Comparison of ENCODE assay signal across 8 cellular contexts in the genomic region with DNA sequence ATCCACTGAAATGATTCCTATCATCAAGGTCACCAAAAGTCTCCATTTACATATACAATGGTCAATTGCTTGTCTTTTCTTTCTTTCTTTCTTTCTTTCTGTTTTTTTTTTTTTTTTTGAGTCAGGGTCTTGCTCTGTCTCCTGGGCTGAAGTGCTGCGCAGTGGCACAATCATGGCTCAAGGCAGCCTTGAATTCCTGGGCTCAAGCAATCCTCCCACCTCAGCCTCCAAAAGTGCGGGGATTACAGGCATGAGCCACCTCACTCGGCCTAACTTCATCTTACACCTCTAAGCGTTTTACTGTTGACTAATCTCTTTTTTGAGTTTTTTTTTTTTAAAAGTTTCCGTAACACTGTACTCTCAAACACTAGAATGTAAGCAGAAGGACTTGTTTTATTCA. TPM values are rescaled to one million over a fixed set of nuclear protein-coding genes. Genes with fewer than 3 reads are reported as not detected.
DNase-seq lines count a peak whose midpoint lies in the region; ATAC-seq and TF ChIP-seq lines count a peak whose summit lies in the region.

No MANE protein-coding gene starts in this region.

- WGBS in thymus = 83% methylated on average over 5 of the region's 5 CpGs
- WGBS in aorta, 2 donors = 50 to 53% methylated on average over 5 of the region's 5 CpGs

- H3K4me3 Mint-ChIP-seq in activated CD8-positive, alpha-beta memory T cell treated with anti-CD3 and anti-CD28 coated beads, Interleukin-2, amount 10 ng/mL, durations not matched to agents 7 days and 5 days = peak overlapping the region; percentile 90

- H3K9me3 ChIP-seq in adipocyte (ENCODE audit: control insufficient read depth, low read length) = no peaks in the 10 kb centered on the region
- H3K9me3 ChIP-seq in thymus (ENCODE audit: control insufficient read depth) = no peaks in the 10 kb centered on the region
- no peaks in the 10 kb centered on the region for H3K9me3 ChIP-seq in aorta (ENCODE audit: control insufficient read depth, low read length)

- ATAC-seq in activated CD8-positive, alpha-beta memory T cell treated with anti-CD3 and anti-CD28 coated beads, Interleukin-2, amount 10 ng/mL, durations not matched to agents 7 days and 5 days = no peak
- ATAC-seq in aorta (ENCODE audit: low FRiP score) = no peak

- TF ChIP-seq CTCF in kidney epithelial cell (IDR thresholded peaks at IDR 0.05; ENCODE audit: insufficient read depth, low read length, poor library complexity, severe bottlenecking) = no peak

- no peaks in the 10 kb centered on the region for H3K27me3 Mint-ChIP-seq in activated CD8-positive, alpha-beta memory T cell treated with anti-CD3 and anti-CD28 coated beads, Interleukin-2, amount 10 ng/mL, durations not matched to agents 7 days and 5 days

- peaks cover 40% of the 10 kb centered on the region for H3K4me1 Mint-ChIP-seq in activated CD8-positive, alpha-beta memory T cell treated with anti-CD3 and anti-CD28 coated beads, Interleukin-2, amount 10 ng/mL, durations not matched to agents 7 days and 5 days

- H3K27ac ChIP-seq in thymus (ENCODE audit: low read depth) (no peak overlapping the region), aorta (ENCODE audit: low read depth in 1 of 2, low read length in 2 of 2) (no peak overlapping the region)

- H3K36me3 Mint-ChIP-seq in activated CD8-positive, alpha-beta memory T cell treated with anti-CD3 and anti-CD28 coated beads, Interleukin-2, amount 10 ng/mL, durations not matched to agents 7 days and 5 days = peaks cover 13% of the 10 kb centered on the region

- no peaks in the 10 kb centered on the region for H3K9me3 Mint-ChIP-seq in activated CD8-positive, alpha-beta memory T cell treated with anti-CD3 and anti-CD28 coated beads, Interleukin-2, amount 10 ng/mL, durations not matched to agents 7 days and 5 days (ENCODE audit: low read depth)

- intact Hi-C loops in aorta (cut with DNase I) = loop anchor here in 1 of 2 donors (5.0 kb wide), 1 partner anchor 148 kb away; a partner anchor contains a TSS

- H3K27me3 ChIP-seq in adipocyte (replicated peaks; ENCODE audit: control insufficient read depth, insufficient read depth, low read length) = no peaks in the 10 kb centered on the region
- H3K27me3 ChIP-seq in kidney epithelial cell (ENCODE audit: control insufficient read depth, insufficient read depth, low read length) = no peaks in the 10 kb centered on the region
- no peaks in the 10 kb centered on the region for H3K27me3 ChIP-seq in thymus (ENCODE audit: control insufficient read depth, insufficient read depth)
- H3K27me3 ChIP-seq in aorta (ENCODE audit: control insufficient read depth in 1 of 2, insufficient read depth in 2 of 2, low read length in 1 of 2) = no peaks in the 10 kb centered on the region

- H3K36me3 ChIP-seq in adipocyte (ENCODE audit: control insufficient read depth, insufficient read depth, low read length, severe bottlenecking) = peaks cover 46% of the 10 kb centered on the region
- H3K36me3 ChIP-seq in kidney epithelial cell (ENCODE audit: control insufficient read depth, insufficient read depth, low read length) = no peaks in the 10 kb centered on the region
- H3K36me3 ChIP-seq in thymus (ENCODE audit: control insufficient read depth, insufficient read depth) = peaks cover 5% of the 10 kb centered on the region
- peaks cover 2 to 3% of the 10 kb centered on the region in 2 donors for H3K36me3 ChIP-seq in aorta (ENCODE audit: control insufficient read depth in 1 of 2, insufficient read depth in 2 of 2, low read length in 1 of 2)

- CTCF ChIA-PET in activated CD8-positive, alpha-beta memory T cell treated with anti-CD3 and anti-CD28 coated beads, Interleukin-2, amount 10 ng/mL, durations not matched to agents 7 days and 5 days (lab: Charles Lee) = interaction anchor here (1.3 to 2.2 kb wide), 2 partner anchors 9 to 251 kb away, joined by 3 to 10 read pairs; a partner anchor contains a TSS

- DNase-seq in activated CD8-positive, alpha-beta memory T cell treated with anti-CD3 and anti-CD28 coated beads, Interleukin-2, amount 10 ng/mL, durations not matched to agents 7 days and 5 days = no peak
- DNase-seq in activated CD8-positive, alpha-beta memory T cell treated with anti-CD3 and anti-CD28 coated beads, Interleukin-2, amount 50 U/mL, for 4 hours = no peak
- DNase-seq in adipocyte (ENCODE audit: low read depth) (peak; percentile 21), kidney epithelial cell (ENCODE audit: low read depth) (no peak), NCI-H1417 treated with DMSO at 0.1 percent for 48 hours (lab: John Stamatoyannopoulos, UW) (no peak), aorta (no peak)
- DNase-seq in activated CD4-positive, alpha-beta T cell treated with anti-CD3 and anti-CD28 coated beads, Interleukin-2, amount 50 U/mL, for 1 hour = no peak

- H3K4me3 ChIP-seq in adipocyte (ENCODE audit: low read length) (peak overlapping the region; percentile 98), kidney epithelial cell (ENCODE audit: low read depth, low read length) (peak overlapping the region; percentile 85), thymus (ENCODE audit: low read length) (peak overlapping the region; percentile 81), aorta (ENCODE audit: low read length in 2 of 2) (no peak overlapping the region)

- peak overlapping the region; percentile 94 for H3K9ac ChIP-seq in adipocyte (ENCODE audit: low read length)

- H3K27ac Mint-ChIP-seq in activated CD8-positive, alpha-beta memory T cell treated with anti-CD3 and anti-CD28 coated beads, Interleukin-2, amount 10 ng/mL, durations not matched to agents 7 days and 5 days = peak overlapping the region; percentile 96

- H3K4me1 ChIP-seq in adipocyte (ENCODE audit: control insufficient read depth, insufficient read depth, low read length) = peaks cover 13% of the 10 kb centered on the region
- peaks cover 3% of the 10 kb centered on the region for H3K4me1 ChIP-seq in thymus (ENCODE audit: control insufficient read depth, insufficient read depth, low read length)
- no peaks in the 10 kb centered on the region for H3K4me1 ChIP-seq in aorta (ENCODE audit: control insufficient read depth in 1 of 2, insufficient read depth in 2 of 2, low read length in 2 of 2)

RNA-seq across cellular contexts. Expression of a gene that starts 0.9 kb away (rescaled TPM):
- 100 to 1,000 TPM in 1 of 2 experiments, 10 to 100 TPM in 1; 85.4 to 115 TPM for total RNA-seq in activated CD8-positive, alpha-beta memory T cell treated with anti-CD3 and anti-CD28 coated beads, Interleukin-2, amount 10 ng/mL, durations not matched to agents 7 days and 5 days
- total RNA-seq in kidney epithelial cell (179 and 208 TPM in 2 replicates), aorta (10 to 100 TPM; 54.4 to 60.5 TPM)
- polyA plus RNA-seq in thymus (163 TPM), aorta (100 to 1,000 TPM; 115 to 158 TPM)

RNA-seq across cellular contexts. Expression of a gene that starts 9.4 kb away (rescaled TPM):
- 1 to 10 TPM; 3.6 to 6.3 TPM for total RNA-seq in activated CD8-positive, alpha-beta memory T cell treated with anti-CD3 and anti-CD28 coated beads, Interleukin-2, amount 10 ng/mL, durations not matched to agents 7 days and 5 days
- total RNA-seq in kidney epithelial cell (69.6 and 87.6 TPM in 2 replicates), aorta (10 to 100 TPM in 1 of 2 donors, 1 to 10 TPM in 1; 7.3 to 21.0 TPM)
- polyA plus RNA-seq in thymus (31.3 TPM), aorta (10 to 100 TPM; 30.2 to 35.5 TPM)

RNA-seq across cellular contexts. Expression of a gene that starts 25.7 kb away (rescaled TPM):
- 1 to 10 TPM; 4.6 to 5.5 TPM for total RNA-seq in activated CD8-positive, alpha-beta memory T cell treated with anti-CD3 and anti-CD28 coated beads, Interleukin-2, amount 10 ng/mL, durations not matched to agents 7 days and 5 days
- total RNA-seq in kidney epithelial cell (24.6 and 26.0 TPM in 2 replicates), aorta (1 to 10 TPM; 5.9 to 7.3 TPM)
- polyA plus RNA-seq in thymus (9.3 TPM), aorta (10 to 100 TPM; 18.7 to 24.8 TPM)

RNA-seq across cellular contexts. Expression of a gene that starts 28.1 kb away (rescaled TPM):
- total RNA-seq in activated CD8-positive, alpha-beta memory T cell treated with anti-CD3 and anti-CD28 coated beads, Interleukin-2, amount 10 ng/mL, durations not matched to agents 7 days and 5 days = 10 to 100 TPM; 22.8 to 26.5 TPM
- total RNA-seq in kidney epithelial cell = 7.3 and 8.2 TPM in 2 replicates
- polyA plus RNA-seq in thymus = 4.7 TPM
- total RNA-seq in aorta = 10 to 100 TPM in 1 of 2 donors, 1 to 10 TPM in 1; 8.3 to 11.2 TPM
- 1 to 10 TPM; 1.3 to 3.5 TPM for polyA plus RNA-seq in aorta

RNA-seq across cellular contexts. Expression of a gene that starts 47.9 kb away (rescaled TPM):
- not detected for total RNA-seq in activated CD8-positive, alpha-beta memory T cell treated with anti-CD3 and anti-CD28 coated beads, Interleukin-2, amount 10 ng/mL, durations not matched to agents 7 days and 5 days
- 1.9 and 3.4 TPM in 2 replicates for total RNA-seq in kidney epithelial cell
- 1.3 TPM for polyA plus RNA-seq in thymus
- total RNA-seq in aorta = under 1 TPM in 1 of 2 donors, not detected in 1; 0.93 TPM
- under 1 TPM; 0.26 to 0.63 TPM for polyA plus RNA-seq in aorta

Comparison
In these comparisons a context has a peak if more than half of its experiments do, and no peak if none do; other contexts are left out.
1. H3K4me3 ChIP-seq: peak in adipocyte (single experiment), kidney epithelial cell (single experiment) and thymus (single experiment); none in aorta (0 of 2).